9 cellular contexts compared by ENCODE assay signal in the genomic region with DNA sequence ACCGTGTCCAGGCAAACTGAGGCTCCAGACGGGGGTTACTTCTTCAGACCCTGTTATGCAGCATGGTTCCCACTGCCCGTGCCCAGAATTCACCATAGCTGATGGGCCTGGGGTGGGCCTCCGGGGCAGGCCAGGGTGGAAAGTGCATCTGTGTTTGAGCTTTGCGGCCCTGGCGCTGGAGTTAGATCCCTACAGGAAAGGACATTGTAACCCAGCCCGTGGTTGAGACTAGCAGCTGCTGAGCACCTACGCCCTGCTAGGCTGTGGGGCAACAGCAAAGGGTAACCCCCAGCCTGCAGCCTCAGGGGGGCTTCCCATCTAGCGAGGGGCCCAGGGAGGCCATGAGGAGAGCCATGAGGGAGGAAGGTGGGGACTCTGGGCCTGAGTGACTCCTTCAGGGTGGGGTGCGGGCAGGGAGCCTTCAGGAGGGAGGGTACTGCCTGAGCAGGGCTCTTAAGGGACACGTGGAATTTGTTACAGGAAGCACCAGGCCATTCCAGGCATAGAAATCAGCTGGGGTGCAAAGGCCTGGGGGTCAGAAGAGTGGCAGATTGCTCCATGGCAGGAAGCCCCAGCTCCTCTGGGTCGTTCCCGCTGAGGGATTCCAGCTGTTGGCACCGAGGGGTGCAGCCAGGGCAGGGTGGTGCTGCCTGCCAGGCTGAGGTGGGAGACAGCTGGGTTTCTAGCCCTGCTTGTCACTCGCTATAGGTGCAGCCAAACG. TPM values are rescaled to one million over a fixed set of nuclear protein-coding genes. Genes with fewer than 3 reads are reported as not detected.
DNase-seq lines count a peak whose midpoint lies in the region; ATAC-seq and TF ChIP-seq lines count a peak whose summit lies in the region.
"Had no signal": no experiment of that assay in that cellular context is flagged by ENCODE, and none has a peak within 500 bp of the region (broad histone marks: within the 10 kb centered on the region; RNA-seq: fewer than 3 reads in every experiment).

No MANE protein-coding gene starts in this region.

- TF ChIP-seq POLR2A in Peyer's patch (IDR thresholded peaks at IDR 0.05) = no peak

- no peaks in the 10 kb centered on the region for H3K36me3 ChIP-seq in Peyer's patch
- H3K36me3 ChIP-seq in stomach smooth muscle (ENCODE audit: control insufficient read depth in 2 of 2, insufficient read depth in 2 of 2, low read length in 2 of 2) = peaks cover 0 to 5% of the 10 kb centered on the region in 2 donors

- peak overlapping the region in 1 of 2 donors; percentile 51 for H3K9ac ChIP-seq in stomach smooth muscle (ENCODE audit: low read length in 2 of 2)

- H3K4me1 ChIP-seq in Peyer's patch (peaks cover 17 to 73% (median 38%) of the 10 kb centered on the region in 4 donors), stomach smooth muscle (ENCODE audit: control insufficient read depth, insufficient read depth, low read length) (peaks cover 60% of the 10 kb centered on the region)

- no peaks in the 10 kb centered on the region for H3K27me3 ChIP-seq in Peyer's patch
- H3K27me3 ChIP-seq in stomach smooth muscle (ENCODE audit: control insufficient read depth in 1 of 2, insufficient read depth in 2 of 2, low read length in 2 of 2) = no peaks in the 10 kb centered on the region

- H3K9me3 Mint-ChIP-seq in memory B cell = no peaks in the 10 kb centered on the region

- peaks cover 57% of the 10 kb centered on the region for H3K4me1 Mint-ChIP-seq in memory B cell

- DNase-seq in Peyer's patch = no peak
- DNase-seq in dermis blood vessel endothelial cell = peak; percentile 40
- DNase-seq in memory B cell (ENCODE audit: low spot score in 2 of 2) = no peak
- DNase-seq in HEK293T (ENCODE audit: extremely low spot score) = no peak
- DNase-seq in glomerular visceral epithelial cell (ENCODE audit: extremely low spot score) = no peak
- no peak for DNase-seq in pons (ENCODE audit: low spot score)
- DNase-seq: activated CD4-positive, alpha-beta T cell treated with anti-CD3 and anti-CD28 coated beads for 4 hours; amniotic stem cell had no signal

- peaks cover 15% of the 10 kb centered on the region for H3K36me3 Mint-ChIP-seq in memory B cell

- H3K9me3 ChIP-seq in Peyer's patch = no peaks in the 10 kb centered on the region
- no peaks in the 10 kb centered on the region for H3K9me3 ChIP-seq in stomach smooth muscle (ENCODE audit: control insufficient read depth in 2 of 2, low read length in 2 of 2)

- CTCF ChIA-PET in HEK293T (lab: Yijun Ruan, JAX) = interaction anchor here (1.4 kb wide), 1 partner anchor 61 kb away, joined by 7 read pairs; no protein-coding TSS in a partner anchor

- TF ChIP-seq CTCF in Peyer's patch (IDR thresholded peaks at IDR 0.05) = no peak

- POLR2A ChIA-PET in HEK293T (lab: Yijun Ruan, JAX) = no interaction called here

- H3K27ac ChIP-seq in Peyer's patch (peak overlapping the region; percentile 71 to 87 (median 80)), stomach smooth muscle (ENCODE audit: low read length) (peak overlapping the region; percentile 86)

- no peak overlapping the region for H3K4me3 Mint-ChIP-seq in memory B cell

- ATAC-seq in memory B cell (ENCODE audit: low read depth) = no peak

- no peaks in the 10 kb centered on the region for H3K27me3 Mint-ChIP-seq in memory B cell

- H3K27ac Mint-ChIP-seq in memory B cell = peak overlapping the region; percentile 68

- H3K4me3 ChIP-seq in Peyer's patch (no peak overlapping the region), stomach smooth muscle (ENCODE audit: low read length in 2 of 2) (peak overlapping the region in 1 of 2 donors; percentile 52)

TF ChIP-seq in HEK293T, 16 proteins besides CTCF, POLR2A, EP300 and RAD21:
- no peak for TF ChIP-seq TARDBP (IDR thresholded peaks at IDR 0.05)
- TF ChIP-seq ELF4 (IDR thresholded peaks at IDR 0.05) = no peak
- no peak for TF ChIP-seq L3MBTL2 (conservative IDR thresholded peaks at IDR 0.05)
- no peak for TF ChIP-seq ARNT (IDR thresholded peaks at IDR 0.05)

RNA-seq across cellular contexts. Expression of gene TNFRSF1B, which starts 18.9 kb away (rescaled TPM):
- total RNA-seq in Peyer's patch = 10 to 100 TPM; 37.1 to 92.8 (median 64.0) TPM
- total RNA-seq in dermis blood vessel endothelial cell = 81.3 and 98.3 TPM in 2 replicates

RNA-seq across cellular contexts. Expression of gene VPS13D, which starts 44.1 kb away (rescaled TPM):
- 100 to 1,000 TPM in 3 of 4 donors, 10 to 100 TPM in 1; 88.3 to 123 (median 113) TPM for total RNA-seq in Peyer's patch
- total RNA-seq in dermis blood vessel endothelial cell = 39.0 and 45.9 TPM in 2 replicates
